Comparison of ENCODE assay signal across 18 cellular contexts in genomic region chr16:29124828-29125227, GRCh38.
A peak's percentile ranks its signal among the peaks of the same experiment; 100 is the strongest.
DNase-seq lines count a peak whose midpoint lies in the region; ATAC-seq lines count a peak whose summit lies in the region.
"Had no signal": no experiment of that assay in that cellular context is flagged by ENCODE, and none has a peak within 500 bp of the region (broad histone marks: within the 10 kb centered on the region; RNA-seq: fewer than 3 reads in every experiment).

No MANE protein-coding gene starts in this region.

- peaks cover 19% of the 10 kb centered on the region for H3K36me3 Mint-ChIP-seq in dendritic cell treated with granulocyte-macrophage colony-stimulating factor and Interleukin-4, amounts not matched to agents 40 ng/mL and 50 ng/mL, for 4 days (ENCODE audit: low read depth)
- no peaks in the 10 kb centered on the region for H3K36me3 Mint-ChIP-seq in natural killer cell treated with Interleukin-12 subunit alpha and Interleukin-12 subunit beta and Interleukin-15 and Interleukin-18, amount 100 ng/mL, for 72 hours
- H3K36me3 Mint-ChIP-seq: IgD-negative memory B cell had no signal

- H3K4me3 Mint-ChIP-seq in stimulated activated naive CD8-positive, alpha-beta T cell treated with anti-CD3 and anti-CD28 coated beads, Interleukin-15, amount 100 ng/mL, for 72 hours: no peak overlapping the region
- no peak overlapping the region for H3K4me3 Mint-ChIP-seq in dendritic cell treated with granulocyte-macrophage colony-stimulating factor and Interleukin-4, amounts not matched to agents 40 ng/mL and 50 ng/mL, for 4 days
- no peak overlapping the region for H3K4me3 Mint-ChIP-seq in natural killer cell treated with Interleukin-12 subunit alpha and Interleukin-12 subunit beta and Interleukin-15 and Interleukin-18, amount 100 ng/mL, for 72 hours
- H3K4me3 Mint-ChIP-seq: B cell; CD4-positive, alpha-beta memory T cell; H9; IgD-negative memory B cell had no signal

- peak overlapping the region; percentile 8 to 11 for H3K27ac Mint-ChIP-seq in stimulated activated naive CD8-positive, alpha-beta T cell treated with anti-CD3 and anti-CD28 coated beads, Interleukin-15, amount 100 ng/mL, for 72 hours
- H3K27ac Mint-ChIP-seq in dendritic cell treated with granulocyte-macrophage colony-stimulating factor and Interleukin-4, amounts not matched to agents 40 ng/mL and 50 ng/mL, for 4 days: peak overlapping the region; percentile 89
- peak overlapping the region; percentile 93 for H3K27ac Mint-ChIP-seq in natural killer cell treated with Interleukin-12 subunit alpha and Interleukin-12 subunit beta and Interleukin-15 and Interleukin-18, amount 100 ng/mL, for 72 hours
- H3K27ac Mint-ChIP-seq: B cell, H9, IgD-negative memory B cell had no signal

- H3K9me3 Mint-ChIP-seq in stimulated activated naive CD8-positive, alpha-beta T cell treated with anti-CD3 and anti-CD28 coated beads, Interleukin-15, amount 100 ng/mL, for 72 hours: no peaks in the 10 kb centered on the region
- no peaks in the 10 kb centered on the region for H3K9me3 Mint-ChIP-seq in dendritic cell treated with granulocyte-macrophage colony-stimulating factor and Interleukin-4, amounts not matched to agents 40 ng/mL and 50 ng/mL, for 4 days
- no peaks in the 10 kb centered on the region for H3K9me3 Mint-ChIP-seq in natural killer cell treated with Interleukin-12 subunit alpha and Interleukin-12 subunit beta and Interleukin-15 and Interleukin-18, amount 100 ng/mL, for 72 hours
- H3K9me3 Mint-ChIP-seq: CD4-positive, alpha-beta memory T cell; H9; IgD-negative memory B cell had no signal

- ATAC-seq in stimulated activated naive CD8-positive, alpha-beta T cell treated with anti-CD3 and anti-CD28 coated beads, Interleukin-15, amount 100 ng/mL, for 72 hours: no peak
- ATAC-seq in stimulated activated naive CD8-positive, alpha-beta T cell treated with anti-CD3 and anti-CD28 coated beads, Interleukin-15, Interleukin-2, amounts not matched to agents 100 U/mL and 50 U/mL, for 24 hours: no peak
- ATAC-seq in natural killer cell treated with Interleukin-12 subunit alpha and Interleukin-12 subunit beta and Interleukin-15 and Interleukin-18, amount 100 ng/mL, for 72 hours: no peak
- no peak for ATAC-seq in GM18868 (IDR thresholded peaks at IDR 0.05; ENCODE audit: unreplicated experiment)
- ATAC-seq: GM12878 had no signal

- peaks cover 16% of the 10 kb centered on the region for H3K4me1 Mint-ChIP-seq in stimulated activated naive CD8-positive, alpha-beta T cell treated with anti-CD3 and anti-CD28 coated beads, Interleukin-15, amount 100 ng/mL, for 72 hours
- peaks cover 53% of the 10 kb centered on the region for H3K4me1 Mint-ChIP-seq in dendritic cell treated with granulocyte-macrophage colony-stimulating factor and Interleukin-4, amounts not matched to agents 40 ng/mL and 50 ng/mL, for 4 days (ENCODE audit: low read depth)
- peaks cover 24 to 25% of the 10 kb centered on the region in 2 donors for H3K4me1 Mint-ChIP-seq in natural killer cell treated with Interleukin-12 subunit alpha and Interleukin-12 subunit beta and Interleukin-15 and Interleukin-18, amount 100 ng/mL, for 72 hours (ENCODE audit: low read depth in 2 of 2)
- H3K4me1 Mint-ChIP-seq: IgD-negative memory B cell had no signal

- intact Hi-C loops in dendritic cell treated with granulocyte-macrophage colony-stimulating factor and Interleukin-4, amounts not matched to agents 40 ng/mL and 50 ng/mL, for 4 days (cut with micrococcal nuclease): loop anchor here (5.0 kb wide), 1 partner anchor 62 kb away; no protein-coding TSS in a partner anchor

- no peaks in the 10 kb centered on the region for H3K27me3 Mint-ChIP-seq in stimulated activated naive CD8-positive, alpha-beta T cell treated with anti-CD3 and anti-CD28 coated beads, Interleukin-15, amount 100 ng/mL, for 72 hours
- H3K27me3 Mint-ChIP-seq in dendritic cell treated with granulocyte-macrophage colony-stimulating factor and Interleukin-4, amounts not matched to agents 40 ng/mL and 50 ng/mL, for 4 days: peaks cover 28% of the 10 kb centered on the region
- H3K27me3 Mint-ChIP-seq in natural killer cell treated with Interleukin-12 subunit alpha and Interleukin-12 subunit beta and Interleukin-15 and Interleukin-18, amount 100 ng/mL, for 72 hours: no peaks in the 10 kb centered on the region
- H3K27me3 Mint-ChIP-seq: B cell; CD4-positive, alpha-beta memory T cell; IgD-negative memory B cell had no signal

- DNase-seq in stimulated activated naive CD8-positive, alpha-beta T cell treated with anti-CD3 and anti-CD28 coated beads, Interleukin-15, amount 100 ng/mL, for 72 hours: no peak
- no peak for DNase-seq in stimulated activated naive CD8-positive, alpha-beta T cell treated with anti-CD3 and anti-CD28 coated beads, Interleukin-15, Interleukin-2, amounts not matched to agents 100 U/mL and 50 U/mL, for 24 hours
- no peak for DNase-seq in natural killer cell treated with Interleukin-12 subunit alpha and Interleukin-12 subunit beta and Interleukin-15 and Interleukin-18, amount 100 ng/mL, for 72 hours (ENCODE audit: low spot score)
- DNase-seq in NCI-H1105 treated with DMSO at 0.1 percent for 48 hours (lab: John Stamatoyannopoulos, UW): no peak
- DNase-seq in SKM-1 treated with dmso at 0.1 percent for 144 hours (lab: John Stamatoyannopoulos, UW; ENCODE audit: unreplicated experiment): no peak
- DNase-seq: Calu3; CD4-positive, alpha-beta memory T cell; DMS 273 treated with DMSO at 0.1 percent for 48 hours; DMS53; DND-41; EL; H9; KBM-7 had no signal

Comparison
In these comparisons a context has a peak if more than half of its experiments do, and no peak if none do; other contexts are left out.
1. H3K27ac Mint-ChIP-seq: peak in every context shown above with its lines; median percentile 93 in natural killer cell treated with Interleukin-12 subunit alpha and Interleukin-12 subunit beta and Interleukin-15 and Interleukin-18, amount 100 ng/mL, for 72 hours; 89 in dendritic cell treated with granulocyte-macrophage colony-stimulating factor and Interleukin-4, amounts not matched to agents 40 ng/mL and 50 ng/mL, for 4 days; 10 in stimulated activated naive CD8-positive, alpha-beta T cell treated with anti-CD3 and anti-CD28 coated beads, Interleukin-15, amount 100 ng/mL, for 72 hours.